Comparison of ENCODE assay signal across 8 cellular contexts in genomic region chr11:86978756-86979608, GRCh38. TPM values are rescaled to one million over a fixed set of nuclear protein-coding genes. Genes with fewer than 3 reads are reported as not detected.
DNase-seq lines count a peak whose midpoint lies in the region; ATAC-seq, FAIRE-seq and TF ChIP-seq lines count a peak whose summit lies in the region.

No MANE protein-coding gene starts in this region.

- peak; percentile 57 to 67; a peak in 4 of 5 replicates for TF ChIP-seq RAD21 in A549 (conservative IDR thresholded peaks at IDR 0.05 in 1 of 2, IDR thresholded peaks at IDR 0.05 in 1 of 2)

- H3K27ac ChIP-seq in A549 (no peak overlapping the region), foreskin keratinocyte (no peak overlapping the region), stomach (peak overlapping the region in 1 of 5 donors; percentile 6)

- H3K9me3 ChIP-seq in A549 (no peaks in the 10 kb centered on the region), stomach (no peaks in the 10 kb centered on the region)

- 37% methylated on average over 3 of the region's 3 CpGs for WGBS in A549 (ENCODE audit: missing lambda C conversion rate)
- 52 to 70% (median 58%) methylated on average over 3 of the region's 3 CpGs for WGBS in stomach, 5 donors

- TF ChIP-seq CTCF in A549 (IDR thresholded peaks at IDR 0.05), result peak; percentile 69
- peak; percentile 57 for TF ChIP-seq CTCF in GM12865 (IDR thresholded peaks at IDR 0.05; ENCODE audit: insufficient read depth, low read depth, low read length, missing control alignments)
- TF ChIP-seq CTCF in foreskin keratinocyte (conservative IDR thresholded peaks at IDR 0.05), result peak; percentile 82
- TF ChIP-seq CTCF in stomach (IDR thresholded peaks at IDR 0.05), result peak in 4 of 7 experiments; percentile 12 to 45 (median 34)

- CTCF ChIA-PET in A549 (lab: Yijun Ruan, JAX), result interaction anchor here (0.8 to 2.7 kb wide), 3 partner anchors 10 to 311 kb away, joined by 3 to 15 read pairs (median 3); no protein-coding TSS in a partner anchor

- H3K27me3 ChIP-seq in foreskin keratinocyte (no peaks in the 10 kb centered on the region), stomach (no peaks in the 10 kb centered on the region)

- no peaks in the 10 kb centered on the region; the same call in 2 of the 3 replicates for H3K4me1 ChIP-seq in A549
- no peaks in the 10 kb centered on the region for H3K4me1 ChIP-seq in foreskin keratinocyte
- H3K4me1 ChIP-seq in stomach, result peaks cover 0 to 23% (median 10%) of the 10 kb centered on the region in 4 donors

- H3K36me3 ChIP-seq in stomach, result no peaks in the 10 kb centered on the region

- intact Hi-C loops in stomach (cut with DNase I; ENCODE audit: low total_unique reads), result no loop called here

- FAIRE-seq in A549 (lab: Jason Lieb, UNC), result no peak

- TF ChIP-seq EP300 in A549 (IDR thresholded peaks at IDR 0.05) (no peak), stomach (IDR thresholded peaks at IDR 0.05) (no peak)

- no peak overlapping the region for H3K4me2 ChIP-seq in A549

- POLR2A ChIA-PET in A549 (lab: Yijun Ruan, JAX), result no interaction called here

- DNase-seq in A549 (ENCODE audit: low read depth in 1 of 2, low spot score in 1 of 2), result peak; percentile 38 to 56
- peak; percentile 52 for DNase-seq in GM12865 (ENCODE audit: low read depth)
- DNase-seq in foreskin keratinocyte, result peak in 1 of 2 donors; percentile 20
- DNase-seq in stomach, result no peak
- no peak for DNase-seq in pons (ENCODE audit: low spot score)
- no peak for DNase-seq in activated gamma-delta T cell (lab: John Stamatoyannopoulos, UW)

- H3K4me3 ChIP-seq in A549 (no peak overlapping the region), GM12865 (ENCODE audit: low read depth, low read length) (no peak overlapping the region), stomach (no peak overlapping the region)

- TF ChIP-seq POLR2A in A549 (IDR thresholded peaks at IDR 0.05; ENCODE audit: low read length) (no peak), stomach (IDR thresholded peaks at IDR 0.05) (no peak)

- ATAC-seq in A549 (peak; percentile 88 to 95; a peak in 5 of 6 replicates), HG03354 (IDR thresholded peaks at IDR 0.05; ENCODE audit: poor library complexity, severe bottlenecking, unreplicated experiment) (peak; percentile 71), SK-N-SH treated with all-trans-retinoic acid at 6 μM for 48 hours (peak; percentile 96), foreskin keratinocyte (peak; percentile 78)

TF ChIP-seq in A549, 52 proteins besides CTCF, POLR2A, EP300 and RAD21:
- TF ChIP-seq ZFP36 (IDR thresholded peaks at IDR 0.05; ENCODE audit: borderline replicate concordance, partially characterized antibody), result no peak
- no peak for TF ChIP-seq CBX8 (IDR thresholded peaks at IDR 0.05)
- no peak for TF ChIP-seq HES2 (IDR thresholded peaks at IDR 0.05)
- TF ChIP-seq CBX2 (IDR thresholded peaks at IDR 0.05; ENCODE audit: borderline replicate concordance, low read depth), result no peak
- peak; percentile 62 for TF ChIP-seq SMC3 (IDR thresholded peaks at IDR 0.05)

TF ChIP-seq in SK-N-SH treated with all-trans-retinoic acid at 6 μM for 48 hours, 23 proteins besides CTCF, POLR2A, EP300 and RAD21:
- TF ChIP-seq OSR1 (CRISPR knock-in tag; IDR thresholded peaks at IDR 0.05) (no peak), GLIS3 (CRISPR knock-in tag; IDR thresholded peaks at IDR 0.05) (no peak), ZFP3 (CRISPR knock-in tag; IDR thresholded peaks at IDR 0.05) (no peak), CSDC2 (CRISPR knock-in tag; IDR thresholded peaks at IDR 0.05) (no peak)

RNA-seq across cellular contexts. Expression of gene FZD4, which starts 23.8 kb away (rescaled TPM):
- polyA plus RNA-seq in A549 (2011; rRNA removed), result 0.90 and 1.3 TPM in 2 replicates
- 0.41 and 0.60 TPM in 2 replicates for polyA plus RNA-seq in A549 (2012; cell fraction: cytosol; rRNA removed)
- 0.48 and 0.67 TPM in 2 replicates for polyA plus RNA-seq in A549 (2012; cell fraction: nucleus; rRNA removed)
- polyA plus RNA-seq in A549 (2017; fragmentation: RNase III; extraction: RNeasy Plus Mini Kit Qiagen cat#74134 plus additional on column Dnase treatment), result 0.61 to 0.67 TPM (median 0.66 TPM) in 3 replicates
- 1.0 and 1.7 TPM in 2 replicates for polyA minus RNA-seq in A549 (2011; rRNA and poly(A)+ RNA removed)
- 0.49 and 0.68 TPM in 2 replicates for total RNA-seq in foreskin keratinocyte
- 0.13 and 0.17 TPM in 2 replicates for polyA plus RNA-seq in foreskin keratinocyte
- total RNA-seq in stomach, result 10 to 100 TPM in 4 of 5 donors, 1 to 10 TPM in 1; 6.1 to 55.8 (median 18.1) TPM
- 1 to 10 TPM; 2.4 to 4.7 (median 2.7) TPM for polyA plus RNA-seq in stomach

RNA-seq across cellular contexts. Expression of gene TMEM135, which starts 58.8 kb away (rescaled TPM):
- polyA plus RNA-seq in A549 (2011; rRNA removed) (17.7 and 18.4 TPM in 2 replicates), A549 (2017; fragmentation: RNase III; extraction: RNeasy Plus Mini Kit Qiagen cat#74134 plus additional on column Dnase treatment) (10.7 to 18.5 TPM (median 17.8 TPM) in 3 replicates), foreskin keratinocyte (4.3 and 5.6 TPM in 2 replicates), stomach (1 to 10 TPM; 2.8 to 4.9 (median 3.0) TPM)
- 5.4 and 7.2 TPM in 2 replicates for polyA plus RNA-seq in A549 (2012; cell fraction: cytosol; rRNA removed)
- 7.2 and 13.8 TPM in 2 replicates for polyA plus RNA-seq in A549 (2012; cell fraction: nucleus; rRNA removed)
- 12.8 and 20.2 TPM in 2 replicates for polyA minus RNA-seq in A549 (2011; rRNA and poly(A)+ RNA removed)
- total RNA-seq in foreskin keratinocyte (17.4 and 22.1 TPM in 2 replicates), stomach (100 to 1,000 TPM in 1 of 5 donors, 10 to 100 TPM in 2, 1 to 10 TPM in 1, under 1 TPM in 1; 0.58 to 202 (median 10.3) TPM)

Comparison
In these comparisons a context has a peak if more than half of its experiments do, and no peak if none do; other contexts are left out.
1. DNase-seq: peak in A549 (2 of 2) and GM12865 (single experiment); none in stomach (single experiment), pons (single experiment) and activated gamma-delta T cell (single experiment).
2. Peak in every context shown above with its lines, with median percentiles within 50 percentile points of each other: ATAC-seq and CTCF ChIP-seq.